ENCODE assay signal across 26 cellular contexts in the genomic region with DNA sequence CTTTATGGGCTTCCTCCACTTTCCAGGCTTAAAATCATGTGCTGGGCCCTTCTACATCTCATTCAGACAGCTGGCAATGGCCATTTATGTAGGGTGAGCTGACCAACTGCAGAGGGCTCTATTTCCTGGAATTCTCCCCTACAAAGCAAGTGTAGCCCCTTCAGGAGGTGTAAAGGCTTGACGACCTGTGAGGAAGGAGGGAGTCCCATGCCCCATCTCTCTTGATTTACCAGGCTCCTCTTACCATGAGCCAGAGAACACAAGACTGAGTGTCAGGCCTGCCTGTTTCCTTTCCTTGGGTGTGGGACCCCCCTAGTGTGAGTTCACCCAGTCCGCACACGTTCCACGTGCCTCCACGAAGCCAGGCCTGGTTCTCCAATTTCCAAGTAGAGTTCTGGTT. TPM values are rescaled to one million over a fixed set of nuclear protein-coding genes. Genes with fewer than 3 reads are reported as not detected.
A peak's percentile ranks its signal among the peaks of the same experiment; 100 is the strongest.
DNase-seq lines count a peak whose midpoint lies in the region; ATAC-seq, FAIRE-seq and TF ChIP-seq lines count a peak whose summit lies in the region.
"Had no signal": no experiment of that assay in that cellular context is flagged by ENCODE, and none has a peak within 500 bp of the region (broad histone marks: within the 10 kb centered on the region; RNA-seq: fewer than 3 reads in every experiment).

No MANE protein-coding gene starts in this region.

- H3K27ac Mint-ChIP-seq in stimulated activated effector memory CD8-positive, alpha-beta T cell treated with anti-CD3 and anti-CD28 coated beads, Interleukin-12 subunit alpha, Interleukin-12 subunit beta, amount 100 ng/mL, for 72 hours: no peak overlapping the region
- H3K27ac Mint-ChIP-seq: CD14-positive monocyte; CD4-positive, alpha-beta T cell; CD8-positive, alpha-beta memory T cell; HFFc6 had no signal

- intact Hi-C loops in spleen (cut with DNase I; ENCODE audit: low total_unique reads): no loop called here

- DNase-seq in ecto neural progenitor cell (ENCODE audit: low spot score): peak; percentile 11
- DNase-seq in lung (ENCODE audit: low spot score): peak; percentile 10
- DNase-seq in stimulated activated effector memory CD8-positive, alpha-beta T cell treated with anti-CD3 and anti-CD28 coated beads, Interleukin-12 subunit alpha, Interleukin-12 subunit beta, amount 100 ng/mL, for 72 hours (ENCODE audit: low spot score in 2 of 2): no peak
- DNase-seq in urothelium cell line (ENCODE audit: low spot score): no peak
- no peak for DNase-seq in HTR-8/SVneo (ENCODE audit: insufficient read length, low spot score)
- no peak for DNase-seq in spleen
- DNase-seq: 8988T; ACHN; AML-193; BE2C; CD4-positive, alpha-beta T cell; CD8-positive, alpha-beta memory T cell; DMS53; DMS79 treated with DMSO at 0.1 percent for 48 hours; GF-D8; GOT3; HFFc6 had no signal

- H3K27me3 ChIP-seq in lung (ENCODE audit: control insufficient read depth, insufficient read depth): no peaks in the 10 kb centered on the region
- H3K27me3 ChIP-seq in spleen (replicated peaks in 1 of 7): peaks cover 0 to 21% (median 0%) of the 10 kb centered on the region in 7 donors
- H3K27me3 ChIP-seq: BE2C had no signal

- H3K4me3 Mint-ChIP-seq in stimulated activated effector memory CD8-positive, alpha-beta T cell treated with anti-CD3 and anti-CD28 coated beads, Interleukin-12 subunit alpha, Interleukin-12 subunit beta, amount 100 ng/mL, for 72 hours: no peak overlapping the region
- H3K4me3 Mint-ChIP-seq: CD14-positive monocyte; CD4-positive, alpha-beta T cell; CD8-positive, alpha-beta memory T cell; HFFc6 had no signal

- WGBS in lung, 2 donors: 85 to 87% methylated on average over 5 of the region's 5 CpGs
- WGBS in spleen, 5 donors: 86 to 93% (median 88%) methylated on average over 5 of the region's 5 CpGs

- peaks cover 0 to 1% of the 10 kb centered on the region in 2 donors for H3K9me3 ChIP-seq in lung (ENCODE audit: control insufficient read depth in 2 of 2, insufficient read depth in 1 of 2, low read length in 1 of 2)
- H3K9me3 ChIP-seq in spleen: no peaks in the 10 kb centered on the region
- H3K9me3 ChIP-seq: A549; BE2C; BLaER1 treated with 17β-estradiol and CSF1 and Interleukin-3, amounts not matched to agents 10 nM and 100 nM; HAP-1 had no signal

- no peaks in the 10 kb centered on the region for H3K36me3 Mint-ChIP-seq in stimulated activated effector memory CD8-positive, alpha-beta T cell treated with anti-CD3 and anti-CD28 coated beads, Interleukin-12 subunit alpha, Interleukin-12 subunit beta, amount 100 ng/mL, for 72 hours
- H3K36me3 Mint-ChIP-seq: CD14-positive monocyte; CD8-positive, alpha-beta memory T cell had no signal

- H3K4me1 Mint-ChIP-seq in stimulated activated effector memory CD8-positive, alpha-beta T cell treated with anti-CD3 and anti-CD28 coated beads, Interleukin-12 subunit alpha, Interleukin-12 subunit beta, amount 100 ng/mL, for 72 hours: no peaks in the 10 kb centered on the region
- H3K4me1 Mint-ChIP-seq: CD14-positive monocyte; CD8-positive, alpha-beta memory T cell had no signal

- ATAC-seq in lung (ENCODE audit: insufficient read depth, low FRiP score) (no peak), HG03520 (IDR thresholded peaks at IDR 0.05; ENCODE audit: unreplicated experiment) (no peak)
- ATAC-seq in stimulated activated effector memory CD8-positive, alpha-beta T cell treated with anti-CD3 and anti-CD28 coated beads, Interleukin-12 subunit alpha, Interleukin-12 subunit beta, amount 100 ng/mL, for 72 hours: peak; percentile 9
- ATAC-seq: A549 had no signal

- H3K9me3 Mint-ChIP-seq in stimulated activated effector memory CD8-positive, alpha-beta T cell treated with anti-CD3 and anti-CD28 coated beads, Interleukin-12 subunit alpha, Interleukin-12 subunit beta, amount 100 ng/mL, for 72 hours: no peaks in the 10 kb centered on the region
- H3K9me3 Mint-ChIP-seq: CD4-positive, alpha-beta T cell had no signal

- no peak for TF ChIP-seq POLR2A in spleen (IDR thresholded peaks at IDR 0.05)

- TF ChIP-seq CTCF in lung (IDR thresholded peaks at IDR 0.05; ENCODE audit: control extremely low read depth, extremely low read depth) (no peak), spleen (IDR thresholded peaks at IDR 0.05 in 8 of 11, conservative IDR thresholded peaks at IDR 0.05 in 3 of 11) (no peak)

- no peak overlapping the region for H3K27ac ChIP-seq in lung (ENCODE audit: low read depth in 1 of 2, low read length in 1 of 2)
- H3K27ac ChIP-seq in spleen: no peak overlapping the region
- H3K27ac ChIP-seq: A549; BLaER1 treated with 17β-estradiol and CSF1 and Interleukin-3, amounts not matched to agents 10 nM and 100 nM had no signal

- peaks cover 0 to 2% of the 10 kb centered on the region in 2 donors for H3K4me1 ChIP-seq in lung (ENCODE audit: control insufficient read depth in 2 of 2, insufficient read depth in 2 of 2, low read length in 2 of 2)
- H3K4me1 ChIP-seq in spleen: no peaks in the 10 kb centered on the region
- H3K4me1 ChIP-seq: A549 had no signal

- H3K4me3 ChIP-seq in lung (no peak overlapping the region), spleen (no peak overlapping the region)
- H3K4me3 ChIP-seq: A549; BLaER1 treated with 17β-estradiol and CSF1 and Interleukin-3, amounts not matched to agents 10 nM and 100 nM; HAP-1 had no signal

- H3K36me3 ChIP-seq in lung (ENCODE audit: control insufficient read depth in 2 of 2, insufficient read depth in 2 of 2, low read length in 2 of 2) (no peaks in the 10 kb centered on the region), spleen (no peaks in the 10 kb centered on the region)
- H3K36me3 ChIP-seq: BE2C; BLaER1 treated with 17β-estradiol and CSF1 and Interleukin-3, amounts not matched to agents 10 nM and 100 nM; HAP-1 had no signal

- FAIRE-seq in urothelium cell line (lab: Jason Lieb, UNC) (peak; percentile 20), HTR-8/SVneo (lab: Jason Lieb, UNC) (no peak)
- FAIRE-seq: GM12891, GM18507, H54 had no signal

RNA-seq across cellular contexts. Expression of a gene that starts 16.6 kb away (rescaled TPM):
- total RNA-seq in lung (1 to 10 TPM in 1 of 2 donors, under 1 TPM in 1; 0.34 to 5.6 TPM), spleen (1 to 10 TPM; 1.7 to 4.1 (median 2.6) TPM)
- polyA plus RNA-seq in lung (under 1 TPM; 0.07 to 0.08 TPM), spleen (under 1 TPM; 0.13 to 0.64 (median 0.14) TPM)
- total RNA-seq: CD4-positive, alpha-beta T cell; CD8-positive, alpha-beta memory T cell; G401; HFFc6 had no signal
- polyA plus RNA-seq: A549; CD14-positive monocyte; CD8-positive, alpha-beta memory T cell had no signal

Comparison
In these comparisons a context has a peak if more than half of its experiments do, and no peak if none do; other contexts are left out.
1. DNase-seq: peak in ecto neural progenitor cell (single experiment) and lung (single experiment); none in stimulated activated effector memory CD8-positive, alpha-beta T cell treated with anti-CD3 and anti-CD28 coated beads, Interleukin-12 subunit alpha, Interleukin-12 subunit beta, amount 100 ng/mL, for 72 hours (0 of 2), urothelium cell line (single experiment), HTR-8/SVneo (single experiment) and spleen (single experiment).